Comparison of ENCODE assay signal across 9 cellular contexts in genomic region chr21:38780879-38781278, GRCh38. TPM values are rescaled to one million over a fixed set of nuclear protein-coding genes. Genes with fewer than 3 reads are reported as not detected.
DNase-seq lines count a peak whose midpoint lies in the region; ATAC-seq and TF ChIP-seq lines count a peak whose summit lies in the region.
"Had no signal": no experiment of that assay in that cellular context is flagged by ENCODE, and none has a peak within 500 bp of the region (broad histone marks: within the 10 kb centered on the region; RNA-seq: fewer than 3 reads in every experiment).

No MANE protein-coding gene starts in this region.

- H3K27ac ChIP-seq in mammary epithelial cell (ENCODE audit: insufficient read depth, low read depth, low read length), result peak overlapping the region; percentile 45

- H3K36me3 ChIP-seq in mammary epithelial cell (ENCODE audit: insufficient read depth, low read length), result no peaks in the 10 kb centered on the region

- H3K4me3 ChIP-seq in mammary epithelial cell (replicated peaks in 1 of 3; ENCODE audit: insufficient read depth in 1 of 3, low read depth in 2 of 3, low read length in 3 of 3), result no peak overlapping the region

- no TSS peak for BruUV-seq in mammary epithelial cell (replicated peaks; lab: Mats Ljungman, UMichigan)

- H4K20me1 ChIP-seq in mammary epithelial cell (ENCODE audit: insufficient read depth, low read length), result no peaks in the 10 kb centered on the region

- H3K4me2 ChIP-seq in mammary epithelial cell (ENCODE audit: insufficient read depth, low read depth, low read length), result no peak overlapping the region

- DNase-seq in GM13977 (ENCODE audit: low spot score), result peak; percentile 30
- DNase-seq in GM20000 (ENCODE audit: low spot score), result peak; percentile 31
- DNase-seq in mammary epithelial cell, result no peak
- DNase-seq in RKO (ENCODE audit: low spot score), result no peak
- no peak for DNase-seq in epidermal melanocyte (ENCODE audit: insufficient read length, low spot score)
- DNase-seq: NCI-H2081 treated with DMSO at 0.1 percent for 48 hours had no signal

- H3K4me1 ChIP-seq in mammary epithelial cell (ENCODE audit: insufficient read depth, low read length), result no peaks in the 10 kb centered on the region

- intact Hi-C loops in mammary epithelial cell (cut with micrococcal nuclease), result loop anchor here (2.0 kb wide), 1 partner anchor 18 kb away; no protein-coding TSS in a partner anchor

- CTCF ChIA-PET in mammary epithelial cell (lab: Charles Lee; ENCODE audit: low non-redundant PET), result no interaction called here

- no peak overlapping the region for H2AFZ ChIP-seq in mammary epithelial cell (ENCODE audit: low read depth, low read length)

- ATAC-seq in HG03432 (IDR thresholded peaks at IDR 0.05; ENCODE audit: unreplicated experiment), result peak; percentile 88
- no peak for ATAC-seq in GM19023 (IDR thresholded peaks at IDR 0.05; ENCODE audit: unreplicated experiment)
- ATAC-seq in GM19455 (IDR thresholded peaks at IDR 0.05; ENCODE audit: unreplicated experiment), result no peak

- dilution Hi-C loops in mammary epithelial cell (cut with HindIII; ENCODE audit: low sequenced_read_pairs), result no loop called here

- TF ChIP-seq CTCF in GM13977 (IDR thresholded peaks at IDR 0.05; ENCODE audit: extremely low read depth, insufficient read depth, missing control alignments) (no peak), GM20000 (IDR thresholded peaks at IDR 0.05; ENCODE audit: extremely low read depth, missing control alignments) (no peak), mammary epithelial cell (conservative IDR thresholded peaks at IDR 0.05 in 1 of 2, IDR thresholded peaks at IDR 0.05 in 1 of 2; ENCODE audit: extremely low read depth in 1 of 2, insufficient read depth in 1 of 2, low read depth in 1 of 2, low read length in 2 of 2) (no peak)

- H3K27me3 ChIP-seq in mammary epithelial cell (ENCODE audit: insufficient read depth, low read length), result no peaks in the 10 kb centered on the region

- 100% methylated on average over 2 of the region's 2 CpGs for WGBS in mammary epithelial cell (ENCODE audit: low coverage, missing lambda C conversion rate)

- in situ Hi-C loops in GM13977 (cut with MboI; ENCODE audit: low pct_unique_long_range_greater_than_20kb, low sequenced_read_pairs, unreplicated experiment) (no loop called here), mammary epithelial cell (cut with MboI; ENCODE audit: low sequenced_read_pairs in 2 of 2) (loop anchor here in 1 of 2 donors (10.0 kb wide), 1 partner anchor 64 kb away; no protein-coding TSS in a partner anchor)

- H3K9ac ChIP-seq in mammary epithelial cell (ENCODE audit: insufficient read depth, low read length), result no peak overlapping the region

- H3K9me3 ChIP-seq in mammary epithelial cell (replicated peaks; ENCODE audit: insufficient read depth, low read length), result peaks cover 13% of the 10 kb centered on the region

- H3K79me2 ChIP-seq in mammary epithelial cell (ENCODE audit: insufficient read depth, low read length), result no peaks in the 10 kb centered on the region

RNA-seq across cellular contexts. Expression of gene ETS2, which starts 24.9 kb away (rescaled TPM):
- 10 to 100 TPM; 60.3 to 62.3 TPM for total RNA-seq in mammary epithelial cell
- 21.9 TPM for polyA plus RNA-seq in mammary epithelial cell
- 27.6 TPM for polyA minus RNA-seq in mammary epithelial cell

Comparison
In these comparisons a context has a peak if more than half of its experiments do, and no peak if none do; other contexts are left out.
1. DNase-seq: peak in GM13977 (single experiment) and GM20000 (single experiment); none in mammary epithelial cell (single experiment), RKO (single experiment) and epidermal melanocyte (single experiment).